ENCODE assay signal across 14 cellular contexts in genomic region chr17:78600181-78600651, GRCh38. TPM values are rescaled to one million over a fixed set of nuclear protein-coding genes. Genes with fewer than 3 reads are reported as not detected.
DNase-seq lines count a peak whose midpoint lies in the region; ATAC-seq, FAIRE-seq and TF ChIP-seq lines count a peak whose summit lies in the region.
"Had no signal": no experiment of that assay in that cellular context is flagged by ENCODE, and none has a peak within 500 bp of the region (broad histone marks: within the 10 kb centered on the region; RNA-seq: fewer than 3 reads in every experiment).

No MANE protein-coding gene starts in this region.

- no peak overlapping the region for H3K9ac ChIP-seq in astrocyte (ENCODE audit: low read length)

- H3K27ac ChIP-seq in astrocyte (ENCODE audit: low read depth, low read length) (no peak overlapping the region), ascending aorta (no peak overlapping the region)
- H3K27ac ChIP-seq: dorsolateral prefrontal cortex, thyroid gland, VCaP had no signal

- no peak for TF ChIP-seq CTCF in astrocyte (IDR thresholded peaks at IDR 0.05; ENCODE audit: insufficient read depth, low read depth, low read length)
- TF ChIP-seq CTCF in ascending aorta (IDR thresholded peaks at IDR 0.05), result no peak

- no peak overlapping the region for H3K4me2 ChIP-seq in astrocyte (ENCODE audit: low read length)

- peaks cover 6% of the 10 kb centered on the region for H3K4me1 ChIP-seq in astrocyte (ENCODE audit: insufficient read depth, low read length)
- H3K4me1 ChIP-seq in ascending aorta, result peaks cover 0 to 3% of the 10 kb centered on the region in 2 donors
- H3K4me1 ChIP-seq: thyroid gland had no signal

- ATAC-seq in left cardiac atrium, result peak; percentile 53 to 86
- ATAC-seq in Right ventricle myocardium inferior, result no peak
- ATAC-seq in left ventricle myocardium superior, result peak; percentile 68
- no peak for ATAC-seq in GM18502 (IDR thresholded peaks at IDR 0.05; ENCODE audit: poor library complexity, unreplicated experiment)
- ATAC-seq in GM18870 (IDR thresholded peaks at IDR 0.05; ENCODE audit: unreplicated experiment), result no peak

- H3K9me3 ChIP-seq in astrocyte (ENCODE audit: insufficient read depth, low read depth, low read length) (no peaks in the 10 kb centered on the region), ascending aorta (no peaks in the 10 kb centered on the region)
- H3K9me3 ChIP-seq: thyroid gland had no signal

- H3K27me3 ChIP-seq in astrocyte (ENCODE audit: insufficient read depth, low read length) (no peaks in the 10 kb centered on the region), ascending aorta (no peaks in the 10 kb centered on the region)
- H3K27me3 ChIP-seq: thyroid gland had no signal

- H3K4me3 ChIP-seq in astrocyte (ENCODE audit: insufficient read depth, low read depth, low read length), result no peak overlapping the region
- no peak overlapping the region for H3K4me3 ChIP-seq in ascending aorta
- H3K4me3 ChIP-seq: dorsolateral prefrontal cortex, thyroid gland had no signal

- peak; percentile 43 for DNase-seq in left cardiac atrium
- DNase-seq in Right ventricle myocardium inferior (ENCODE audit: missing footprints), result no peak
- DNase-seq in astrocyte (ENCODE audit: low read depth), result peak; percentile 94
- DNase-seq in left ventricle myocardium superior, result peak; percentile 44
- DNase-seq in ascending aorta (ENCODE audit: low spot score in 2 of 2), result no peak
- DNase-seq in AG20443 (ENCODE audit: low spot score), result no peak
- DNase-seq: MV-4-11; stimulated activated CD4-positive, alpha-beta T cell treated with anti-CD3 and anti-CD28 coated beads, Interleukin-4, amount 100 ng/mL, for 4 hours; thyroid gland had no signal

- H3K9me3 Mint-ChIP-seq in astrocyte (ENCODE audit: unreplicated experiment), result peaks cover 4% of the 10 kb centered on the region

- H2AFZ ChIP-seq in astrocyte (ENCODE audit: low read depth, low read length), result no peak overlapping the region

- peaks cover 33% of the 10 kb centered on the region for H3K4me1 Mint-ChIP-seq in astrocyte (ENCODE audit: low read depth, unreplicated experiment)

- H3K27me3 Mint-ChIP-seq in astrocyte (ENCODE audit: low read depth, unreplicated experiment), result peaks cover 2% of the 10 kb centered on the region

- no peak overlapping the region for H3K27ac Mint-ChIP-seq in astrocyte (ENCODE audit: unreplicated experiment)

- FAIRE-seq in astrocyte (lab: Jason Lieb, UNC), result peak; percentile 47

- no peaks in the 10 kb centered on the region for H3K36me3 ChIP-seq in astrocyte (ENCODE audit: insufficient read depth, low read length)
- H3K36me3 ChIP-seq in ascending aorta, result no peaks in the 10 kb centered on the region
- H3K36me3 ChIP-seq: thyroid gland had no signal

- intact Hi-C loops in left cardiac atrium (cut with DNase I), result no loop called here
- intact Hi-C loops in Right ventricle myocardium inferior (cut with DNase I), result no loop called here
- intact Hi-C loops in left ventricle myocardium superior (cut with micrococcal nuclease), result no loop called here
- intact Hi-C loops in ascending aorta (cut with DNase I), result no loop called here

- no peak overlapping the region for H3K4me3 Mint-ChIP-seq in astrocyte (ENCODE audit: unreplicated experiment)

- H3K36me3 Mint-ChIP-seq in astrocyte (ENCODE audit: low read depth, unreplicated experiment), result peaks cover 2% of the 10 kb centered on the region

- H3K79me2 ChIP-seq in astrocyte (ENCODE audit: insufficient read depth, low read length), result no peaks in the 10 kb centered on the region

- no peaks in the 10 kb centered on the region for H4K20me1 ChIP-seq in astrocyte (ENCODE audit: insufficient read depth, low read length)

RNA-seq across cellular contexts. Expression of gene DNAH17, which starts 23.0 kb away (rescaled TPM):
- under 1 TPM; 0.21 to 0.32 TPM for total RNA-seq in left cardiac atrium
- total RNA-seq in Right ventricle myocardium inferior, result not detected
- total RNA-seq in astrocyte, result 0.12 and 0.14 TPM in 2 replicates
- total RNA-seq in left ventricle myocardium superior, result not detected
- not detected for total RNA-seq in ascending aorta
- total RNA-seq: HT-29 had no signal

Comparison
In these comparisons a context has a peak if more than half of its experiments do, and no peak if none do; other contexts are left out.
1. ATAC-seq: peak in left cardiac atrium (2 of 2) and left ventricle myocardium superior (single experiment); none in Right ventricle myocardium inferior (single experiment), GM18502 (single experiment) and GM18870 (single experiment).
2. DNase-seq: peak in left cardiac atrium (single experiment), astrocyte (single experiment) and left ventricle myocardium superior (single experiment); none in Right ventricle myocardium inferior (single experiment), ascending aorta (0 of 2) and AG20443 (single experiment).